18 cellular contexts compared by ENCODE assay signal in genomic region chr5:76197726-76198125, GRCh38.
A peak's percentile ranks its signal among the peaks of the same experiment; 100 is the strongest.
DNase-seq lines count a peak whose midpoint lies in the region; ATAC-seq, FAIRE-seq and TF ChIP-seq lines count a peak whose summit lies in the region.
"Had no signal": no experiment of that assay in that cellular context is flagged by ENCODE, and none has a peak within 500 bp of the region (broad histone marks: within the 10 kb centered on the region; RNA-seq: fewer than 3 reads in every experiment).

No MANE protein-coding gene starts in this region.

- H3K27ac ChIP-seq in HUES64 (ENCODE audit: low read depth, low read length), result peak overlapping the region; percentile 42; the same call in 1 of the 2 replicates
- no peak overlapping the region for H3K27ac ChIP-seq in H1 (ENCODE audit: low read depth, low read length)
- H3K27ac ChIP-seq: GM23248 had no signal

- H4K20me1 ChIP-seq in H1 (replicated peaks in 1 of 2; ENCODE audit: control insufficient read depth in 1 of 2, insufficient read depth in 2 of 2, low read length in 2 of 2), result no peaks in the 10 kb centered on the region

- no peak for TF ChIP-seq POLR2A in H1 (IDR thresholded peaks at IDR 0.05; ENCODE audit: control extremely low read depth in 1 of 2, low read depth in 2 of 2, low read length in 2 of 2)

- H2BK12ac ChIP-seq in H1 (ENCODE audit: low read depth, low read length), result no peak overlapping the region; the same call in 1 of the 2 replicates

- no peak overlapping the region for H2AFZ ChIP-seq in H1 (ENCODE audit: low read length)
- H2AFZ ChIP-seq: GM23248 had no signal

- POLR2A ChIA-PET in H1 (lab: Charles Lee; ENCODE audit: partially characterized antibody), result no interaction called here

- ATAC-seq in mucosa of descending colon, result peak; percentile 22
- ATAC-seq in GM21360 (IDR thresholded peaks at IDR 0.05; ENCODE audit: unreplicated experiment), result no peak

- peak overlapping the region; percentile 67; the same call in 1 of the 2 replicates for H2BK5ac ChIP-seq in H1 (ENCODE audit: low read depth, low read length)

- WGBS in HUES64, result 94% methylated on average over 3 of the region's 3 CpGs
- WGBS in H1 (ENCODE audit: extremely low coverage in 1 of 2, insufficient coverage in 1 of 2, insufficient read length in 1 of 2, insufficient replicate concordance in 2 of 2, low coverage in 1 of 2, low lambda C conversion rate in 2 of 2, missing lambda C conversion rate in 1 of 2), 2 experiments, result 82% methylated on average over 3 of the region's 3 CpGs; no CpG with 5 or more reads in 1 of the 2 experiments

- no peaks in the 10 kb centered on the region for H3K27me3 ChIP-seq in HUES64 (ENCODE audit: insufficient read depth, low read length)
- no peaks in the 10 kb centered on the region for H3K27me3 ChIP-seq in H1 (replicated peaks in 1 of 4; ENCODE audit: control insufficient read depth in 3 of 4, extremely low read depth in 1 of 4, insufficient read depth in 3 of 4, low read length in 3 of 4)

- no peak for TF ChIP-seq EP300 in H1 (IDR thresholded peaks at IDR 0.05; ENCODE audit: borderline replicate concordance in 1 of 2, low read depth in 2 of 2, low read length in 2 of 2)

- no peak for FAIRE-seq in H1 (lab: Jason Lieb, UNC)
- FAIRE-seq: GM12891, GM18507, H54 had no signal

- H3K4me1 ChIP-seq in HUES64 (ENCODE audit: insufficient read depth, low read length) (peaks cover 41% of the 10 kb centered on the region), H1 (replicated peaks in 1 of 4; ENCODE audit: control insufficient read depth in 3 of 4, insufficient read depth in 4 of 4, low read length in 3 of 4) (peaks cover 0 to 16% (median 10%) of the 10 kb centered on the region in 4 experiments; a peak in 3 of 7 replicates), mucosa of descending colon (ENCODE audit: low read depth) (no peaks in the 10 kb centered on the region)

- no peaks in the 10 kb centered on the region for H3K79me2 ChIP-seq in H1 (ENCODE audit: control insufficient read depth in 1 of 2, insufficient read depth in 2 of 2, low read length in 2 of 2)

- H3K4me3 ChIP-seq in HUES64 (ENCODE audit: low read length), result no peak overlapping the region
- no peak overlapping the region for H3K4me3 ChIP-seq in H1 (ENCODE audit: extremely low read depth in 1 of 4, insufficient read depth in 2 of 4, low read depth in 3 of 4, low read length in 4 of 4)
- H3K4me3 ChIP-seq in mucosa of descending colon, result no peak overlapping the region
- H3K4me3 ChIP-seq: GM23248 had no signal

- no peak overlapping the region for H2BK120ac ChIP-seq in H1 (replicated peaks; ENCODE audit: low read depth, low read length)

- H3K79me1 ChIP-seq in H1 (ENCODE audit: low read depth, low read length), result no peaks in the 10 kb centered on the region

- peak overlapping the region in 1 of 2 experiments; percentile 10; a peak in 1 of 4 replicates for H3K4me2 ChIP-seq in H1 (ENCODE audit: insufficient read depth in 1 of 2, low read depth in 2 of 2, low read length in 2 of 2)

- intact Hi-C loops in mucosa of descending colon (cut with DNase I, micrococcal nuclease), result no loop called here

- no peak overlapping the region for H4K91ac ChIP-seq in H1 (replicated peaks; ENCODE audit: insufficient read length, low read length)

- H3K9me3 ChIP-seq in HUES64 (ENCODE audit: insufficient read depth, low read depth, low read length) (no peaks in the 10 kb centered on the region), H1 (ENCODE audit: insufficient read depth in 2 of 2, low read depth in 1 of 2, low read length in 1 of 2) (no peaks in the 10 kb centered on the region), mucosa of descending colon (no peaks in the 10 kb centered on the region)

- no peak overlapping the region for H3K56ac ChIP-seq in H1 (replicated peaks; ENCODE audit: insufficient read length, low read depth, low read length)

- H3K23ac ChIP-seq in H1 (ENCODE audit: insufficient read length), result no peak overlapping the region

- no peak for TF ChIP-seq CTCF in H1 (IDR thresholded peaks at IDR 0.05; ENCODE audit: control extremely low read depth in 1 of 3, insufficient read depth in 1 of 3, low read depth in 1 of 3, low read length in 3 of 3)
- no peak for TF ChIP-seq CTCF in mucosa of descending colon (IDR thresholded peaks at IDR 0.05)

- H4K5ac ChIP-seq in H1 (ENCODE audit: insufficient read length, low read depth, low read length), result no peak overlapping the region

- no peak overlapping the region for H3K4ac ChIP-seq in H1 (replicated peaks; ENCODE audit: insufficient read length, low read depth, low read length)

- H2AK5ac ChIP-seq in H1 (ENCODE audit: low read depth, low read length), result no peak overlapping the region

- H4K8ac ChIP-seq in H1 (ENCODE audit: extremely low read depth, insufficient read depth, low read length), result no peak overlapping the region

- H2BK15ac ChIP-seq in H1 (ENCODE audit: low read length), result no peak overlapping the region

- H3K36me3 ChIP-seq in HUES64 (ENCODE audit: insufficient read depth, low read length) (no peaks in the 10 kb centered on the region), H1 (ENCODE audit: control insufficient read depth in 2 of 4, insufficient read depth in 4 of 4, low read length in 3 of 4) (no peaks in the 10 kb centered on the region), mucosa of descending colon (ENCODE audit: low read depth) (no peaks in the 10 kb centered on the region)

- H3K9ac ChIP-seq in HUES64 (ENCODE audit: low read depth, low read length) (no peak overlapping the region), H1 (replicated peaks in 1 of 4; ENCODE audit: extremely low read depth in 1 of 4, low read depth in 3 of 4, low read length in 3 of 4) (no peak overlapping the region)
- H3K9ac ChIP-seq: GM23248 had no signal

- H3K14ac ChIP-seq in H1 (ENCODE audit: insufficient read length), result no peak overlapping the region

- H3K23me2 ChIP-seq in H1 (ENCODE audit: low read depth, low read length), result no peaks in the 10 kb centered on the region

- H2BK20ac ChIP-seq in H1 (ENCODE audit: low read length), result 0 out of 2 replicates have a peak overlapping the region, but pooled peaks have one; percentile 62

- no peak for TF ChIP-seq RAD21 in H1 (IDR thresholded peaks at IDR 0.05 in 1 of 2, conservative IDR thresholded peaks at IDR 0.05 in 1 of 2; ENCODE audit: low read depth in 2 of 2, low read length in 2 of 2)

- DNase-seq in H1 (ENCODE audit: low read depth in 1 of 2, low spot score in 2 of 2) (no peak), mucosa of descending colon (no peak), activated gamma-delta T cell (lab: John Stamatoyannopoulos, UW) (no peak), SIG-M5 treated with dmso at 0.1 percent for 504 hours (lab: John Stamatoyannopoulos, UW; ENCODE audit: unreplicated experiment) (no peak)
- DNase-seq: C1 segment of cervical spinal cord; Calu3; CD4-positive, alpha-beta memory T cell; COR-L47; DMS53; DMS79 treated with DMSO at 0.1 percent for 48 hours; GF-D8; GM23248; HCEC 1CT had no signal

- CTCF ChIA-PET in H1 (lab: Charles Lee; ENCODE audit: partially characterized antibody), result interaction anchor here (0.7 to 7.0 kb wide), 4 partner anchors 11 to 212 kb away, joined by 3 to 54 read pairs (median 6); no protein-coding TSS in a partner anchor

- H3K18ac ChIP-seq in H1 (ENCODE audit: extremely low read depth, low read length), result peak overlapping the region; percentile 41; the same call in 1 of the 2 replicates

TF ChIP-seq in H1, 55 proteins besides CTCF, POLR2A, EP300 and RAD21:
- TF ChIP-seq CBX8 (IDR thresholded peaks at IDR 0.05; ENCODE audit: borderline replicate concordance, low read depth, low read length) (no peak), RFX5 (IDR thresholded peaks at IDR 0.05; ENCODE audit: borderline replicate concordance, low read depth, low read length) (no peak), EGR1 (IDR thresholded peaks at IDR 0.05; ENCODE audit: borderline replicate concordance, low read depth, low read length) (no peak), RBBP5 (IDR thresholded peaks at IDR 0.05; ENCODE audit: borderline replicate concordance, low read depth, low read length) (no peak), NANOG (IDR thresholded peaks at IDR 0.05; ENCODE audit: insufficient read depth, low read depth, low read length, poor library complexity, severe bottlenecking) (no peak), TAF1 (IDR thresholded peaks at IDR 0.05; ENCODE audit: low read depth, low read length) (no peak), CEBPB (IDR thresholded peaks at IDR 0.05; ENCODE audit: low read depth, low read length) (no peak), CREB1 (IDR thresholded peaks at IDR 0.05) (no peak), GABPA (IDR thresholded peaks at IDR 0.05; ENCODE audit: borderline replicate concordance, insufficient read depth, low read length) (no peak), TCF12 (IDR thresholded peaks at IDR 0.05; ENCODE audit: low read depth, low read length) (no peak), SP4 (IDR thresholded peaks at IDR 0.05; ENCODE audit: low read length) (no peak), SIRT6 (IDR thresholded peaks at IDR 0.05; ENCODE audit: low read length) (no peak), TEAD4 (IDR thresholded peaks at IDR 0.05; ENCODE audit: low read depth, low read length) (no peak)
- TF ChIP-seq, protein P1, sequence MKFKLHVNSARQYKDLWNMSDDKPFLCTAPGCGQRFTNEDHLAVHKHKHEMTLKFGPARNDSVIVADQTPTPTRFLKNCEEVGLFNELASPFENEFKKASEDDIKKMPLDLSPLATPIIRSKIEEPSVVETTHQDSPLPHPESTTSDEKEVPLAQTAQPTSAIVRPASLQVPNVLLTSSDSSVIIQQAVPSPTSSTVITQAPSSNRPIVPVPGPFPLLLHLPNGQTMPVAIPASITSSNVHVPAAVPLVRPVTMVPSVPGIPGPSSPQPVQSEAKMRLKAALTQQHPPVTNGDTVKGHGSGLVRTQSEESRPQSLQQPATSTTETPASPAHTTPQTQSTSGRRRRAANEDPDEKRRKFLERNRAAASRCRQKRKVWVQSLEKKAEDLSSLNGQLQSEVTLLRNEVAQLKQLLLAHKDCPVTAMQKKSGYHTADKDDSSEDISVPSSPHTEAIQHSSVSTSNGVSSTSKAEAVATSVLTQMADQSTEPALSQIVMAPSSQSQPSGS (IDR thresholded peaks at IDR 0.05; ENCODE audit: low read length), result no peak
